23 cellular contexts compared by ENCODE assay signal in genomic region chr19:5881543-5882299, GRCh38. TPM values are rescaled to one million over a fixed set of nuclear protein-coding genes. Genes with fewer than 3 reads are reported as not detected.
DNase-seq lines count a peak whose midpoint lies in the region; ATAC-seq, FAIRE-seq and TF ChIP-seq lines count a peak whose summit lies in the region.
"Had no signal": no experiment of that assay in that cellular context is flagged by ENCODE, and none has a peak within 500 bp of the region (broad histone marks: within the 10 kb centered on the region; RNA-seq: fewer than 3 reads in every experiment).

No MANE protein-coding gene starts in this region.

- H3K4me2 ChIP-seq in HepG2 (ENCODE audit: low read depth, low read length) = no peak overlapping the region

- ATAC-seq in HepG2 (no peak), GM18907 (IDR thresholded peaks at IDR 0.05; ENCODE audit: unreplicated experiment) (no peak)
- ATAC-seq: natural killer cell; stimulated activated naive CD8-positive, alpha-beta T cell treated with anti-CD3 and anti-CD28 coated beads, Interleukin-15, Interleukin-2, amounts not matched to agents 100 U/mL and 50 U/mL, for 24 hours; T-cell had no signal

- H4K20me1 ChIP-seq in HepG2 (ENCODE audit: insufficient read depth, low read length) = no peaks in the 10 kb centered on the region

- no peak overlapping the region for H2AFZ ChIP-seq in HepG2 (ENCODE audit: low read length)

- POLR2A ChIA-PET in HepG2 (lab: Yijun Ruan, JAX) = interaction anchor here (1.1 to 3.1 kb wide), 5 partner anchors 10 to 78 kb away, joined by 3 to 37 read pairs (median 8); partner anchors contain the start of genes FUT5 and FUT6

- in situ Hi-C loops in HepG2 (cut with HindIII; ENCODE audit: extremely low pct_ligation_motif_present, low pct_unique_long_range_greater_than_20kb) = no loop called here

- TF ChIP-seq EP300 in HepG2 (IDR thresholded peaks at IDR 0.05; ENCODE audit: low read depth in 2 of 2, low read length in 2 of 2) = no peak
- no peak for TF ChIP-seq EP300 in HepG2 (CRISPR knock-in tag; IDR thresholded peaks at IDR 0.05; ENCODE audit: borderline replicate concordance)

- no peak for TF ChIP-seq CTCF in HepG2 (CRISPR knock-in tag; IDR thresholded peaks at IDR 0.05)

- peak overlapping the region; percentile 40 for H3K27ac ChIP-seq in HepG2 (ENCODE audit: extremely low read length, insufficient read depth, low read length)
- H3K27ac ChIP-seq: epithelial cell of prostate, parathyroid adenoma had no signal

- no peaks in the 10 kb centered on the region for H3K27me3 ChIP-seq in H7 (ENCODE audit: control insufficient read depth, insufficient read depth, low read length)
- H3K27me3 ChIP-seq in HepG2 (ENCODE audit: control insufficient read depth in 1 of 2, insufficient read depth in 2 of 2, low read length in 2 of 2) = no peaks in the 10 kb centered on the region

- TF ChIP-seq POLR2A in HepG2 (IDR thresholded peaks at IDR 0.05; ENCODE audit: insufficient read depth in 1 of 2, low read depth in 2 of 2, low read length in 2 of 2) = no peak

- H3K36me3 ChIP-seq in H7 (replicated peaks; ENCODE audit: control insufficient read depth, insufficient read depth, low read length) = no peaks in the 10 kb centered on the region
- no peaks in the 10 kb centered on the region for H3K36me3 ChIP-seq in HepG2 (replicated peaks in 1 of 2; ENCODE audit: control insufficient read depth in 1 of 2, insufficient read depth in 2 of 2, low read length in 2 of 2)

- no peak overlapping the region for H3K4me3 ChIP-seq in H7 (ENCODE audit: insufficient read depth, low read depth, low read length)
- no peak overlapping the region for H3K4me3 ChIP-seq in HepG2 (replicated peaks in 1 of 3; ENCODE audit: insufficient read depth in 1 of 3, low read depth in 2 of 3, low read length in 3 of 3)

- FAIRE-seq in HepG2 (lab: Jason Lieb, UNC) = no peak
- FAIRE-seq in frontal cortex (lab: Jason Lieb, UNC) = no peak

- DNase-seq in COR-L47 (lab: John Stamatoyannopoulos, UW) (peak; percentile 62), H7 (peak; percentile 68), NCI-H2196 treated with DMSO at 0.1 percent for 48 hours (lab: John Stamatoyannopoulos, UW; ENCODE audit: unreplicated experiment) (peak; percentile 56), HepG2 (ENCODE audit: low spot score) (no peak), frontal cortex (ENCODE audit: low spot score in 2 of 2) (no peak)
- DNase-seq in activated CD4-positive, alpha-beta T cell treated with anti-CD3 and anti-CD28 coated beads for 48 hours = no peak
- DNase-seq: activated CD4-positive, alpha-beta T cell treated with anti-CD3 and anti-CD28 coated beads, Interleukin-2, amount 50 U/mL, for 4 hours; activated gamma-delta T cell; dermis blood vessel endothelial cell; foreskin melanocyte; GDM1; GOT3; natural killer cell; NCI-H1694 treated with DMSO at 0.1 percent for 48 hours; stimulated activated CD4-positive, alpha-beta T cell treated with anti-CD3 and anti-CD28 coated beads, Interleukin-2, amount 100 ng/mL, for 24 hours; stimulated activated naive CD8-positive, alpha-beta T cell treated with anti-CD3 and anti-CD28 coated beads, Interleukin-15, Interleukin-2, amounts not matched to agents 100 U/mL and 50 U/mL, for 24 hours; T-cell; trophoblast cell had no signal

- no peaks in the 10 kb centered on the region for H3K79me2 ChIP-seq in HepG2 (ENCODE audit: insufficient read depth, low read length)
- H3K79me2 ChIP-seq: parathyroid adenoma had no signal

- peaks cover 84% of the 10 kb centered on the region for H3K4me1 ChIP-seq in HepG2 (ENCODE audit: insufficient read depth, low read length)
- H3K4me1 ChIP-seq: parathyroid adenoma had no signal

- TF ChIP-seq RAD21 in HepG2 (CRISPR knock-in tag; IDR thresholded peaks at IDR 0.05) = no peak

- intact Hi-C loops in HepG2 (cut with micrococcal nuclease; ENCODE audit: unreplicated experiment) = no loop called here

- H3K9me3 ChIP-seq in HepG2 (ENCODE audit: low read length) = no peaks in the 10 kb centered on the region

- H3K9ac ChIP-seq in HepG2 (ENCODE audit: insufficient read depth, low read depth, low read length) = no peak overlapping the region
- H3K9ac ChIP-seq: parathyroid adenoma had no signal

- WGBS in HepG2 (ENCODE audit: low lambda C conversion rate) = 93% methylated on average over 18 of the region's 19 CpGs

- no TSS peak for BruUV-seq in HepG2 (replicated peaks; lab: Mats Ljungman, UMichigan)

- CTCF ChIA-PET in HepG2 (lab: Yijun Ruan, JAX; ENCODE audit: low intra/inter-chr PET ratio, low total read pairs) = no interaction called here

RNA-seq across cellular contexts. Expression of gene FUT5, which starts 11.4 kb away (rescaled TPM):
- total RNA-seq in H7 (2014; rRNA removed; shearing (Covaris generic)) = 0.18 TPM in 1 of 2 replicates, not detected in the other
- total RNA-seq in HepG2 (2016; rRNA removed; fragmentation: Illumina TruSeq; extraction: Trizol) (not detected in 2 replicates), frontal cortex (not detected)
- total RNA-seq in HepG2 (2016; cell fraction: cytosol; rRNA removed; fragmentation: Illumina TruSeq; extraction: Trizol; ENCODE audit: low read depth) = not detected in 2 replicates
- not detected in 2 replicates for total RNA-seq in HepG2 (2016; cell fraction: insoluble cytoplasmic fraction; rRNA removed; fragmentation: Illumina TruSeq; extraction: Trizol)
- total RNA-seq in HepG2 (2016; cell fraction: membrane; rRNA removed; fragmentation: Illumina TruSeq; extraction: Trizol) = not detected in 2 replicates
- total RNA-seq in HepG2 (2016; cell fraction: nucleus; rRNA removed; fragmentation: Illumina TruSeq; extraction: Trizol) = not detected in 2 replicates
- polyA plus RNA-seq in HepG2 (2011; rRNA removed) = 0.03 and 0.10 TPM in 2 replicates
- 0.03 and 0.05 TPM in 2 replicates for polyA plus RNA-seq in HepG2 (2011; cell fraction: cytosol; rRNA removed)
- polyA plus RNA-seq in HepG2 (2011; cell fraction: nucleus; rRNA removed) = 0.45 and 0.69 TPM in 2 replicates
- 0.35 TPM in 1 of 2 replicates, not detected in the other for polyA plus RNA-seq in HepG2 (2012)
- not detected in 2 replicates for polyA plus RNA-seq in HepG2 (2016; cell fraction: cytosol; fragmentation: Illumina TruSeq; extraction: Trizol; ENCODE audit: low read depth)
- polyA plus RNA-seq in HepG2 (2016; cell fraction: insoluble cytoplasmic fraction; fragmentation: Illumina TruSeq; extraction: Trizol; ENCODE audit: low read depth) = not detected in 2 replicates
- polyA plus RNA-seq in HepG2 (2016; cell fraction: membrane; fragmentation: Illumina TruSeq; extraction: Trizol; ENCODE audit: low read depth) = not detected in 2 replicates
- 0.32 TPM in 1 of 2 replicates, not detected in the other for polyA plus RNA-seq in HepG2 (2016; cell fraction: nucleus; fragmentation: Illumina TruSeq; extraction: Trizol; ENCODE audit: insufficient read depth, low read depth)
- 0.08 and 0.14 TPM in 2 replicates for polyA minus RNA-seq in HepG2 (2011; rRNA and poly(A)+ RNA removed; ENCODE audit: low replicate concordance)
- polyA minus RNA-seq in HepG2 (2011; cell fraction: cytosol; rRNA and poly(A)+ RNA removed) = not detected in 2 replicates
- 1.1 and 1.4 TPM in 2 replicates for polyA minus RNA-seq in HepG2 (2011; cell fraction: nucleus; rRNA and poly(A)+ RNA removed)
- total RNA-seq: dermis blood vessel endothelial cell, kidney epithelial cell had no signal
- polyA plus RNA-seq: adipose tissue had no signal

RNA-seq across cellular contexts. Expression of gene NDUFA11, which starts 21.9 kb away (rescaled TPM):
- total RNA-seq in H7 (2014; rRNA removed; shearing (Covaris generic)) = 181 and 244 TPM in 2 replicates
- 378 and 396 TPM in 2 replicates for total RNA-seq in HepG2 (2016; rRNA removed; fragmentation: Illumina TruSeq; extraction: Trizol)
- total RNA-seq in HepG2 (2016; cell fraction: cytosol; rRNA removed; fragmentation: Illumina TruSeq; extraction: Trizol; ENCODE audit: low read depth) = 206 and 277 TPM in 2 replicates
- 384 and 456 TPM in 2 replicates for total RNA-seq in HepG2 (2016; cell fraction: insoluble cytoplasmic fraction; rRNA removed; fragmentation: Illumina TruSeq; extraction: Trizol)
- total RNA-seq in HepG2 (2016; cell fraction: membrane; rRNA removed; fragmentation: Illumina TruSeq; extraction: Trizol) = 192 and 280 TPM in 2 replicates
- 124 and 130 TPM in 2 replicates for total RNA-seq in HepG2 (2016; cell fraction: nucleus; rRNA removed; fragmentation: Illumina TruSeq; extraction: Trizol)
- polyA plus RNA-seq in HepG2 (2011; rRNA removed) = 286 and 302 TPM in 2 replicates
- polyA plus RNA-seq in HepG2 (2011; cell fraction: cytosol; rRNA removed) = 407 and 879 TPM in 2 replicates
- 341 and 384 TPM in 2 replicates for polyA plus RNA-seq in HepG2 (2011; cell fraction: nucleus; rRNA removed)
- 182 and 188 TPM in 2 replicates for polyA plus RNA-seq in HepG2 (2012)
- 245 and 314 TPM in 2 replicates for polyA plus RNA-seq in HepG2 (2016; cell fraction: cytosol; fragmentation: Illumina TruSeq; extraction: Trizol; ENCODE audit: low read depth)
- 420 and 459 TPM in 2 replicates for polyA plus RNA-seq in HepG2 (2016; cell fraction: insoluble cytoplasmic fraction; fragmentation: Illumina TruSeq; extraction: Trizol; ENCODE audit: low read depth)
- polyA plus RNA-seq in HepG2 (2016; cell fraction: membrane; fragmentation: Illumina TruSeq; extraction: Trizol; ENCODE audit: low read depth) = 204 and 246 TPM in 2 replicates
- polyA plus RNA-seq in HepG2 (2016; cell fraction: nucleus; fragmentation: Illumina TruSeq; extraction: Trizol; ENCODE audit: insufficient read depth, low read depth) = 232 and 235 TPM in 2 replicates
- polyA minus RNA-seq in HepG2 (2011; rRNA and poly(A)+ RNA removed; ENCODE audit: low replicate concordance) = 32.1 and 88.3 TPM in 2 replicates
- 38.6 and 41.0 TPM in 2 replicates for polyA minus RNA-seq in HepG2 (2011; cell fraction: cytosol; rRNA and poly(A)+ RNA removed)
- 16.5 and 21.2 TPM in 2 replicates for polyA minus RNA-seq in HepG2 (2011; cell fraction: nucleus; rRNA and poly(A)+ RNA removed)
- 97.8 TPM for total RNA-seq in frontal cortex

RNA-seq across cellular contexts. Expression of gene VMAC, which starts 23.0 kb away (rescaled TPM):
- total RNA-seq in H7 (2014; rRNA removed; shearing (Covaris generic)) = 2.1 and 3.5 TPM in 2 replicates
- 1.2 and 2.4 TPM in 2 replicates for total RNA-seq in HepG2 (2016; rRNA removed; fragmentation: Illumina TruSeq; extraction: Trizol)
- total RNA-seq in HepG2 (2016; cell fraction: cytosol; rRNA removed; fragmentation: Illumina TruSeq; extraction: Trizol; ENCODE audit: low read depth) = 1.2 and 2.0 TPM in 2 replicates
- total RNA-seq in HepG2 (2016; cell fraction: insoluble cytoplasmic fraction; rRNA removed; fragmentation: Illumina TruSeq; extraction: Trizol) = 1.1 and 2.6 TPM in 2 replicates
- total RNA-seq in HepG2 (2016; cell fraction: membrane; rRNA removed; fragmentation: Illumina TruSeq; extraction: Trizol) = 1.6 and 2.0 TPM in 2 replicates
- total RNA-seq in HepG2 (2016; cell fraction: nucleus; rRNA removed; fragmentation: Illumina TruSeq; extraction: Trizol) = 2.4 and 2.8 TPM in 2 replicates
- polyA plus RNA-seq in HepG2 (2011; rRNA removed) = 2.4 and 3.1 TPM in 2 replicates
- 1.3 and 1.9 TPM in 2 replicates for polyA plus RNA-seq in HepG2 (2011; cell fraction: cytosol; rRNA removed)
- polyA plus RNA-seq in HepG2 (2011; cell fraction: nucleus; rRNA removed) = 12.9 and 13.7 TPM in 2 replicates
- polyA plus RNA-seq in HepG2 (2012) = 0.61 and 1.0 TPM in 2 replicates
- polyA plus RNA-seq in HepG2 (2016; cell fraction: cytosol; fragmentation: Illumina TruSeq; extraction: Trizol; ENCODE audit: low read depth) = 0.49 and 0.65 TPM in 2 replicates
- polyA plus RNA-seq in HepG2 (2016; cell fraction: insoluble cytoplasmic fraction; fragmentation: Illumina TruSeq; extraction: Trizol; ENCODE audit: low read depth) = 0.78 and 1.4 TPM in 2 replicates
- 0.82 and 0.91 TPM in 2 replicates for polyA plus RNA-seq in HepG2 (2016; cell fraction: membrane; fragmentation: Illumina TruSeq; extraction: Trizol; ENCODE audit: low read depth)
- polyA plus RNA-seq in HepG2 (2016; cell fraction: nucleus; fragmentation: Illumina TruSeq; extraction: Trizol; ENCODE audit: insufficient read depth, low read depth) = 4.8 and 5.0 TPM in 2 replicates
- 0.33 and 2.8 TPM in 2 replicates for polyA minus RNA-seq in HepG2 (2011; rRNA and poly(A)+ RNA removed; ENCODE audit: low replicate concordance)
- polyA minus RNA-seq in HepG2 (2011; cell fraction: cytosol; rRNA and poly(A)+ RNA removed) = 0.59 and 1.2 TPM in 2 replicates
- 3.7 and 4.2 TPM in 2 replicates for polyA minus RNA-seq in HepG2 (2011; cell fraction: nucleus; rRNA and poly(A)+ RNA removed)
- 3.7 TPM for total RNA-seq in frontal cortex

RNA-seq across cellular contexts. Expression of gene FUT3, which starts 30.5 kb away (rescaled TPM):
- not detected in 2 replicates for total RNA-seq in H7 (2014; rRNA removed; shearing (Covaris generic))
- total RNA-seq in HepG2 (2016; rRNA removed; fragmentation: Illumina TruSeq; extraction: Trizol) = 0.20 and 0.53 TPM in 2 replicates
- 0.10 TPM in 1 of 2 replicates, not detected in the other for total RNA-seq in HepG2 (2016; cell fraction: cytosol; rRNA removed; fragmentation: Illumina TruSeq; extraction: Trizol; ENCODE audit: low read depth)
- 0.39 TPM in 1 of 2 replicates, not detected in the other for total RNA-seq in HepG2 (2016; cell fraction: insoluble cytoplasmic fraction; rRNA removed; fragmentation: Illumina TruSeq; extraction: Trizol)
- 0.14 and 0.15 TPM in 2 replicates for total RNA-seq in HepG2 (2016; cell fraction: membrane; rRNA removed; fragmentation: Illumina TruSeq; extraction: Trizol)
- 0.34 TPM in 1 of 2 replicates, not detected in the other for total RNA-seq in HepG2 (2016; cell fraction: nucleus; rRNA removed; fragmentation: Illumina TruSeq; extraction: Trizol)
- 1.1 and 1.6 TPM in 2 replicates for polyA plus RNA-seq in HepG2 (2011; rRNA removed)
- 0.74 and 0.86 TPM in 2 replicates for polyA plus RNA-seq in HepG2 (2011; cell fraction: cytosol; rRNA removed)
- 0.96 and 1.5 TPM in 2 replicates for polyA plus RNA-seq in HepG2 (2011; cell fraction: nucleus; rRNA removed)
- polyA plus RNA-seq in HepG2 (2012) = 0.52 and 2.4 TPM in 2 replicates
- 0.07 TPM in 1 of 2 replicates, not detected in the other for polyA plus RNA-seq in HepG2 (2016; cell fraction: cytosol; fragmentation: Illumina TruSeq; extraction: Trizol; ENCODE audit: low read depth)
- polyA plus RNA-seq in HepG2 (2016; cell fraction: insoluble cytoplasmic fraction; fragmentation: Illumina TruSeq; extraction: Trizol; ENCODE audit: low read depth) = 0.12 and 0.23 TPM in 2 replicates
- polyA plus RNA-seq in HepG2 (2016; cell fraction: membrane; fragmentation: Illumina TruSeq; extraction: Trizol; ENCODE audit: low read depth) = 0.17 TPM in 1 of 2 replicates, not detected in the other
- 0.57 and 0.83 TPM in 2 replicates for polyA plus RNA-seq in HepG2 (2016; cell fraction: nucleus; fragmentation: Illumina TruSeq; extraction: Trizol; ENCODE audit: insufficient read depth, low read depth)
- 0.80 TPM in 1 of 2 replicates, not detected in the other for polyA minus RNA-seq in HepG2 (2011; rRNA and poly(A)+ RNA removed; ENCODE audit: low replicate concordance)
- 0.69 TPM in 1 of 2 replicates, not detected in the other for polyA minus RNA-seq in HepG2 (2011; cell fraction: cytosol; rRNA and poly(A)+ RNA removed)
- polyA minus RNA-seq in HepG2 (2011; cell fraction: nucleus; rRNA and poly(A)+ RNA removed) = 0.26 and 2.9 TPM in 2 replicates
- total RNA-seq in frontal cortex = not detected
- total RNA-seq: dermis blood vessel endothelial cell, natural killer cell had no signal

RNA-seq across cellular contexts. Expression of gene CAPS, which starts 32.3 kb away (rescaled TPM):
- total RNA-seq in H7 (2014; rRNA removed; shearing (Covaris generic)) = 2.2 and 2.7 TPM in 2 replicates
- total RNA-seq in HepG2 (2016; rRNA removed; fragmentation: Illumina TruSeq; extraction: Trizol) = 1.7 and 3.1 TPM in 2 replicates
- 0.40 and 0.53 TPM in 2 replicates for total RNA-seq in HepG2 (2016; cell fraction: cytosol; rRNA removed; fragmentation: Illumina TruSeq; extraction: Trizol; ENCODE audit: low read depth)
- 1.1 and 3.0 TPM in 2 replicates for total RNA-seq in HepG2 (2016; cell fraction: insoluble cytoplasmic fraction; rRNA removed; fragmentation: Illumina TruSeq; extraction: Trizol)
- total RNA-seq in HepG2 (2016; cell fraction: membrane; rRNA removed; fragmentation: Illumina TruSeq; extraction: Trizol) = 1.2 and 1.4 TPM in 2 replicates
- total RNA-seq in HepG2 (2016; cell fraction: nucleus; rRNA removed; fragmentation: Illumina TruSeq; extraction: Trizol) = 2.6 and 2.9 TPM in 2 replicates
- 3.1 and 4.5 TPM in 2 replicates for polyA plus RNA-seq in HepG2 (2011; rRNA removed)
- polyA plus RNA-seq in HepG2 (2011; cell fraction: cytosol; rRNA removed) = 2.9 and 3.5 TPM in 2 replicates
- 19.5 and 22.9 TPM in 2 replicates for polyA plus RNA-seq in HepG2 (2011; cell fraction: nucleus; rRNA removed)
- polyA plus RNA-seq in HepG2 (2012) = 1.8 and 1.9 TPM in 2 replicates
- polyA plus RNA-seq in HepG2 (2016; cell fraction: cytosol; fragmentation: Illumina TruSeq; extraction: Trizol; ENCODE audit: low read depth) = 0.40 and 0.43 TPM in 2 replicates
- polyA plus RNA-seq in HepG2 (2016; cell fraction: insoluble cytoplasmic fraction; fragmentation: Illumina TruSeq; extraction: Trizol; ENCODE audit: low read depth) = 1.1 and 1.4 TPM in 2 replicates
- polyA plus RNA-seq in HepG2 (2016; cell fraction: membrane; fragmentation: Illumina TruSeq; extraction: Trizol; ENCODE audit: low read depth) = 0.61 and 0.87 TPM in 2 replicates
- 10.1 and 13.8 TPM in 2 replicates for polyA plus RNA-seq in HepG2 (2016; cell fraction: nucleus; fragmentation: Illumina TruSeq; extraction: Trizol; ENCODE audit: insufficient read depth, low read depth)
- polyA minus RNA-seq in HepG2 (2011; rRNA and poly(A)+ RNA removed; ENCODE audit: low replicate concordance) = 0.28 and 3.1 TPM in 2 replicates
- 0.40 and 1.1 TPM in 2 replicates for polyA minus RNA-seq in HepG2 (2011; cell fraction: cytosol; rRNA and poly(A)+ RNA removed)
- polyA minus RNA-seq in HepG2 (2011; cell fraction: nucleus; rRNA and poly(A)+ RNA removed) = 3.0 and 3.1 TPM in 2 replicates
- total RNA-seq in frontal cortex = 2.4 TPM

Comparison
In these comparisons a context has a peak if more than half of its experiments do, and no peak if none do; other contexts are left out.
1. DNase-seq: peak in COR-L47 (single experiment), H7 (single experiment) and NCI-H2196 treated with DMSO at 0.1 percent for 48 hours (single experiment); none in HepG2 (single experiment), activated CD4-positive, alpha-beta T cell treated with anti-CD3 and anti-CD28 coated beads for 48 hours (single experiment) and frontal cortex (0 of 2).